9 cellular contexts compared by ENCODE assay signal in genomic region chr19:51784922-51785690, GRCh38. TPM values are rescaled to one million over a fixed set of nuclear protein-coding genes. Genes with fewer than 3 reads are reported as not detected.
A peak's percentile ranks its signal among the peaks of the same experiment; 100 is the strongest.
DNase-seq lines count a peak whose midpoint lies in the region; ATAC-seq and TF ChIP-seq lines count a peak whose summit lies in the region.
"Had no signal": no experiment of that assay in that cellular context is flagged by ENCODE, and none has a peak within 500 bp of the region (broad histone marks: within the 10 kb centered on the region; RNA-seq: fewer than 3 reads in every experiment).

No MANE protein-coding gene starts in this region.

- no peak overlapping the region for H3K18ac ChIP-seq in trophoblast cell (ENCODE audit: low read length)

- H2AFZ ChIP-seq in OCI-LY7 (ENCODE audit: low read length), result peak overlapping the region; percentile 18; the same call in 1 of the 2 replicates
- peak overlapping the region; percentile 29 for H2AFZ ChIP-seq in mammary epithelial cell (ENCODE audit: low read depth, low read length)
- no peak overlapping the region for H2AFZ ChIP-seq in trophoblast cell (ENCODE audit: insufficient read depth, low read length, poor library complexity)

- H3K79me2 ChIP-seq in OCI-LY7 (ENCODE audit: insufficient read depth, low read depth, low read length) (no peaks in the 10 kb centered on the region), mammary epithelial cell (ENCODE audit: insufficient read depth, low read length) (no peaks in the 10 kb centered on the region), trophoblast cell (ENCODE audit: control insufficient read depth, insufficient read depth, low read length, poor library complexity) (no peaks in the 10 kb centered on the region)

- no peak overlapping the region for H3K4ac ChIP-seq in trophoblast cell (ENCODE audit: low read depth, low read length)

- 48% methylated on average over 6 of the region's 6 CpGs for WGBS in mammary epithelial cell (ENCODE audit: low coverage, missing lambda C conversion rate)
- WGBS in trophoblast cell (ENCODE audit: extremely low coverage, insufficient coverage, insufficient read length), result no CpG with 5 or more reads among the region's 6 CpGs

- H2BK12ac ChIP-seq in trophoblast cell (ENCODE audit: low read length), result peak overlapping the region; percentile 15

- no peak overlapping the region for H2BK5ac ChIP-seq in trophoblast cell (ENCODE audit: low read depth, low read length, poor library complexity)

- dilution Hi-C loops in mammary epithelial cell (cut with HindIII; ENCODE audit: low sequenced_read_pairs), result no loop called here

- no peak overlapping the region for H3K14ac ChIP-seq in trophoblast cell (ENCODE audit: low read length)

- no peaks in the 10 kb centered on the region for H3K27me3 ChIP-seq in mammary epithelial cell (ENCODE audit: insufficient read depth, low read length)
- no peaks in the 10 kb centered on the region for H3K27me3 ChIP-seq in trophoblast cell (ENCODE audit: insufficient read depth, low read length)
- no peaks in the 10 kb centered on the region; the same call in 1 of the 2 replicates for H3K27me3 ChIP-seq in HAP-1 (ENCODE audit: low read depth)

- TF ChIP-seq CTCF in OCI-LY7 (conservative IDR thresholded peaks at IDR 0.05; ENCODE audit: low read length), result no peak
- TF ChIP-seq CTCF in mammary epithelial cell (conservative IDR thresholded peaks at IDR 0.05 in 1 of 2, IDR thresholded peaks at IDR 0.05 in 1 of 2; ENCODE audit: extremely low read depth in 1 of 2, insufficient read depth in 1 of 2, low read depth in 1 of 2, low read length in 2 of 2), result no peak

- H3K4me3 ChIP-seq in OCI-LY7 (ENCODE audit: low read depth, low read length, poor library complexity, severe bottlenecking), result no peak overlapping the region
- H3K4me3 ChIP-seq in mammary epithelial cell (replicated peaks in 1 of 3; ENCODE audit: insufficient read depth in 1 of 3, low read depth in 2 of 3, low read length in 3 of 3), result no peak overlapping the region
- no peak overlapping the region for H3K4me3 ChIP-seq in trophoblast cell (ENCODE audit: low read depth, low read length)
- H3K4me3 ChIP-seq in HAP-1, result no peak overlapping the region

- peaks cover 8% of the 10 kb centered on the region for H3K79me1 ChIP-seq in trophoblast cell (ENCODE audit: low read length)

- H3K4me2 ChIP-seq in OCI-LY7 (ENCODE audit: low read length), result no peak overlapping the region; the same call in 1 of the 2 replicates
- H3K4me2 ChIP-seq in mammary epithelial cell (ENCODE audit: insufficient read depth, low read depth, low read length), result peak overlapping the region; percentile 1
- no peak overlapping the region for H3K4me2 ChIP-seq in trophoblast cell (ENCODE audit: low read length)

- CTCF ChIA-PET in OCI-LY7 (lab: Charles Lee; ENCODE audit: unreplicated experiment) (no interaction called here), mammary epithelial cell (lab: Charles Lee; ENCODE audit: low non-redundant PET) (no interaction called here)

- H2AK5ac ChIP-seq in trophoblast cell (ENCODE audit: low read length), result no peak overlapping the region

- H4K20me1 ChIP-seq in OCI-LY7 (ENCODE audit: insufficient read depth, low read length), result no peaks in the 10 kb centered on the region
- H4K20me1 ChIP-seq in mammary epithelial cell (ENCODE audit: insufficient read depth, low read length), result no peaks in the 10 kb centered on the region

- DNase-seq in Ammon's horn (ENCODE audit: low spot score), result peak; percentile 58
- peak; percentile 17 for DNase-seq in OCI-LY7 (ENCODE audit: low spot score)
- peak; percentile 98 for DNase-seq in mammary epithelial cell
- peak; percentile 86 to 91 for DNase-seq in trophoblast cell
- no peak for DNase-seq in HAP-1 (ENCODE audit: low spot score in 2 of 2)
- DNase-seq in cerebellar nuclear complex (lab: John Stamatoyannopoulos, UW), result no peak
- no peak for DNase-seq in SHP77 (lab: John Stamatoyannopoulos, UW)

- no peak overlapping the region for H4K8ac ChIP-seq in trophoblast cell (ENCODE audit: low read depth, low read length)

- H3K9ac ChIP-seq in mammary epithelial cell (ENCODE audit: insufficient read depth, low read length) (no peak overlapping the region), trophoblast cell (ENCODE audit: low read length) (no peak overlapping the region)

- intact Hi-C loops in OCI-LY7 (cut with micrococcal nuclease; ENCODE audit: unreplicated experiment) (no loop called here), mammary epithelial cell (cut with micrococcal nuclease) (no loop called here)

- no peak overlapping the region for H4K12ac ChIP-seq in trophoblast cell (ENCODE audit: low read depth, low read length)

- POLR2A ChIA-PET in OCI-LY7 (lab: Charles Lee), result no interaction called here

- no peak overlapping the region for H4K91ac ChIP-seq in trophoblast cell (ENCODE audit: low read depth, low read length)

- peak overlapping the region; percentile 56 for H2BK120ac ChIP-seq in trophoblast cell (ENCODE audit: insufficient read depth, low read length, poor library complexity)

- no peak for ATAC-seq in HG02981 (IDR thresholded peaks at IDR 0.05; ENCODE audit: unreplicated experiment)

- BruUV-seq in OCI-LY7 (replicated peaks; lab: Mats Ljungman, UMichigan), result no TSS peak
- BruUV-seq in mammary epithelial cell (replicated peaks; lab: Mats Ljungman, UMichigan), result TSS peak; percentile 93

- H3K9me2 ChIP-seq in OCI-LY7 (ENCODE audit: insufficient read depth, low read length), result no peaks in the 10 kb centered on the region

- H3K9me3 ChIP-seq in OCI-LY7 (ENCODE audit: low read length) (no peaks in the 10 kb centered on the region), mammary epithelial cell (replicated peaks; ENCODE audit: insufficient read depth, low read length) (no peaks in the 10 kb centered on the region), trophoblast cell (ENCODE audit: insufficient read depth, low read depth, low read length) (no peaks in the 10 kb centered on the region), HAP-1 (no peaks in the 10 kb centered on the region)

- H3K23ac ChIP-seq in trophoblast cell (ENCODE audit: low read length), result no peak overlapping the region

- no peak overlapping the region for H3K27ac ChIP-seq in OCI-LY7 (ENCODE audit: low read depth, low read length, poor library complexity, severe bottlenecking)
- H3K27ac ChIP-seq in mammary epithelial cell (ENCODE audit: insufficient read depth, low read depth, low read length), result peak overlapping the region; percentile 58
- peak overlapping the region; percentile 64 for H3K27ac ChIP-seq in trophoblast cell (ENCODE audit: low read depth, low read length)

- H3K36me3 ChIP-seq in OCI-LY7 (ENCODE audit: insufficient read depth, low read length) (no peaks in the 10 kb centered on the region), mammary epithelial cell (ENCODE audit: insufficient read depth, low read length) (no peaks in the 10 kb centered on the region), trophoblast cell (ENCODE audit: control insufficient read depth in 1 of 2, insufficient read depth in 2 of 2, low read length in 2 of 2) (no peaks in the 10 kb centered on the region), HAP-1 (replicated peaks) (no peaks in the 10 kb centered on the region)

- in situ Hi-C loops in mammary epithelial cell (cut with MboI; ENCODE audit: low sequenced_read_pairs in 2 of 2), result loop anchor here in 1 of 2 donors (25.0 kb wide), 1 partner anchor 323 kb away; the partner anchor contains the start of gene SIGLEC8
- in situ Hi-C loops in HAP-1 (cut with MboI; ENCODE audit: low sequenced_read_pairs), result no loop called here

- H3K4me1 ChIP-seq in OCI-LY7 (ENCODE audit: insufficient read depth, low read length, poor library complexity, severe bottlenecking) (no peaks in the 10 kb centered on the region), mammary epithelial cell (ENCODE audit: insufficient read depth, low read length) (peaks cover 12% of the 10 kb centered on the region), trophoblast cell (ENCODE audit: control insufficient read depth in 1 of 2, insufficient read depth in 2 of 2, low read length in 2 of 2) (peaks cover 6 to 9% of the 10 kb centered on the region in 2 experiments), HAP-1 (no peaks in the 10 kb centered on the region)

RNA-seq across cellular contexts. Expression of gene FPR3, which starts 9.9 kb away (rescaled TPM):
- total RNA-seq in OCI-LY7 (2014; rRNA removed; shearing (Covaris generic)), result not detected in 2 replicates
- total RNA-seq in OCI-LY7 (2022) (not detected in 2 replicates), mammary epithelial cell (not detected)
- polyA plus RNA-seq in mammary epithelial cell, result not detected
- polyA minus RNA-seq in mammary epithelial cell, result not detected
- polyA plus RNA-seq in trophoblast cell (2013), result 0.03 and 0.04 TPM in 2 replicates
- total RNA-seq: neural crest cell had no signal

RNA-seq across cellular contexts. Expression of gene FPR2, which starts 24.1 kb away (rescaled TPM):
- total RNA-seq in OCI-LY7 (2014; rRNA removed; shearing (Covaris generic)), result not detected in 2 replicates
- not detected in 2 replicates for total RNA-seq in OCI-LY7 (2022)
- total RNA-seq in mammary epithelial cell, result not detected
- 0.08 TPM for polyA plus RNA-seq in mammary epithelial cell
- not detected for polyA minus RNA-seq in mammary epithelial cell
- not detected in 2 replicates for polyA plus RNA-seq in trophoblast cell (2013)
- total RNA-seq: neural crest cell had no signal

RNA-seq across cellular contexts. Expression of gene FPR1, which starts 33.4 kb away (rescaled TPM):
- total RNA-seq in OCI-LY7 (2014; rRNA removed; shearing (Covaris generic)), result not detected in 2 replicates
- total RNA-seq in OCI-LY7 (2022), result not detected in 2 replicates
- total RNA-seq in mammary epithelial cell, result under 1 TPM; under 0.01 to 0.31 TPM
- polyA plus RNA-seq in mammary epithelial cell, result 1.2 TPM
- 19.9 TPM for polyA minus RNA-seq in mammary epithelial cell
- 0.18 and 0.22 TPM in 2 replicates for polyA plus RNA-seq in trophoblast cell (2013)
- total RNA-seq: neural crest cell had no signal

Comparison
In these comparisons a context has a peak if more than half of its experiments do, and no peak if none do; other contexts are left out.
1. DNase-seq: peak in Ammon's horn (single experiment), OCI-LY7 (single experiment), mammary epithelial cell (single experiment) and trophoblast cell (2 of 2); none in HAP-1 (0 of 2), cerebellar nuclear complex (0 of 2) and SHP77 (0 of 2).